8 cellular contexts compared by ENCODE assay signal in genomic region chr14:73888460-73888725, GRCh38. TPM values are rescaled to one million over a fixed set of nuclear protein-coding genes. Genes with fewer than 3 reads are reported as not detected.
A peak's percentile ranks its signal among the peaks of the same experiment; 100 is the strongest.
DNase-seq lines count a peak whose midpoint lies in the region; ATAC-seq and TF ChIP-seq lines count a peak whose summit lies in the region.

No MANE protein-coding gene starts in this region.

- CTCF ChIA-PET in activated CD4-positive, alpha-beta T cell treated with anti-CD3 and anti-CD28 coated beads for 36 hours (lab: Charles Lee) = interaction anchor here (0.6 to 1.0 kb wide), 5 partner anchors 35 to 903 kb away, joined by 3 to 4 read pairs (median 3); no protein-coding TSS in a partner anchor

- H3K27ac ChIP-seq in RWPE2 (ENCODE audit: poor library complexity, severe bottlenecking) = peak overlapping the region; percentile 83

- H3K9ac ChIP-seq in skeletal muscle satellite cell (ENCODE audit: low read depth, low read length) = peak overlapping the region; percentile 99

- H3K9me3 Mint-ChIP-seq in activated CD4-positive, alpha-beta T cell treated with anti-CD3 and anti-CD28 coated beads for 36 hours (ENCODE audit: low read depth) = no peaks in the 10 kb centered on the region

- TF ChIP-seq CTCF in RWPE2 (IDR thresholded peaks at IDR 0.05; ENCODE audit: poor library complexity, severe bottlenecking) (no peak), epithelial cell of esophagus (IDR thresholded peaks at IDR 0.05; ENCODE audit: insufficient read depth, low read depth, low read length, missing control alignments) (no peak)

- H3K4me3 Mint-ChIP-seq in activated CD4-positive, alpha-beta T cell treated with anti-CD3 and anti-CD28 coated beads for 36 hours = peak overlapping the region; percentile 80

- no peak for DNase-seq in activated CD4-positive, alpha-beta T cell treated with anti-CD3 and anti-CD28 coated beads for 36 hours
- DNase-seq in activated CD4-positive, alpha-beta T cell treated with anti-CD3 and anti-CD28 coated beads, Interleukin-2, amount 50 U/mL, for 1 hour = no peak
- DNase-seq in RWPE2 (ENCODE audit: low spot score) (no peak), epithelial cell of esophagus (ENCODE audit: low read depth) (peak; percentile 15), retina (no peak)
- DNase-seq in stimulated activated CD8-positive, alpha-beta memory T cell treated with anti-CD3 and anti-CD28 coated beads, Interleukin-4, amount 100 ng/mL, for 48 hours = no peak

- no peak for ATAC-seq in activated CD4-positive, alpha-beta T cell treated with anti-CD3 and anti-CD28 coated beads for 36 hours
- ATAC-seq in RWPE2 (ENCODE audit: low read depth) (no peak), HG02571 (IDR thresholded peaks at IDR 0.05; ENCODE audit: unreplicated experiment) (no peak)

- peaks cover 47% of the 10 kb centered on the region for H3K4me1 Mint-ChIP-seq in activated CD4-positive, alpha-beta T cell treated with anti-CD3 and anti-CD28 coated beads for 36 hours

- no peaks in the 10 kb centered on the region for H3K27me3 Mint-ChIP-seq in activated CD4-positive, alpha-beta T cell treated with anti-CD3 and anti-CD28 coated beads for 36 hours

- intact Hi-C loops in activated CD4-positive, alpha-beta T cell treated with anti-CD3 and anti-CD28 coated beads for 36 hours (cut with DNase I, micrococcal nuclease) = loop anchor here (5.0 kb wide), 5 partner anchors 146 to 961 kb away; partner anchors contain the start of genes ABCD4 (in 1 of the 2), DCAF4 (in 1 of the 2), PNMA1 (in 1 of the 2) and RIOX1 (in 1 of the 2)

- H3K27me3 ChIP-seq in RWPE2 (ENCODE audit: insufficient read depth, poor library complexity, severe bottlenecking) (no peaks in the 10 kb centered on the region), skeletal muscle satellite cell (ENCODE audit: control insufficient read depth, insufficient read depth, low read length) (no peaks in the 10 kb centered on the region)

- no peaks in the 10 kb centered on the region for H3K9me3 ChIP-seq in RWPE2 (ENCODE audit: severe bottlenecking)
- no peaks in the 10 kb centered on the region for H3K9me3 ChIP-seq in skeletal muscle satellite cell (replicated peaks; ENCODE audit: low read length)

- POLR2A ChIA-PET in activated CD4-positive, alpha-beta T cell treated with anti-CD3 and anti-CD28 coated beads for 36 hours (lab: Charles Lee) = interaction anchor here (1.2 kb wide), 1 partner anchor 37 kb away, joined by 4 read pairs; the partner anchor contains the start of gene PTGR2

- peak overlapping the region; percentile 99 for H3K27ac Mint-ChIP-seq in activated CD4-positive, alpha-beta T cell treated with anti-CD3 and anti-CD28 coated beads for 36 hours

- H3K36me3 Mint-ChIP-seq in activated CD4-positive, alpha-beta T cell treated with anti-CD3 and anti-CD28 coated beads for 36 hours (ENCODE audit: low read depth) = peaks cover 28% of the 10 kb centered on the region

- peak overlapping the region; percentile 79 for H3K4me2 ChIP-seq in skeletal muscle satellite cell (ENCODE audit: low read length)

- peak overlapping the region; percentile 55 for H3K4me3 ChIP-seq in RWPE2 (ENCODE audit: severe bottlenecking)
- H3K4me3 ChIP-seq in epithelial cell of esophagus (ENCODE audit: low read length) = peak overlapping the region; percentile 79
- peak overlapping the region; percentile 78 for H3K4me3 ChIP-seq in skeletal muscle satellite cell (ENCODE audit: low read length)

- H3K36me3 ChIP-seq in RWPE2 (ENCODE audit: low read depth) (peaks cover 40% of the 10 kb centered on the region), skeletal muscle satellite cell (ENCODE audit: insufficient read depth, low read length) (peaks cover 4% of the 10 kb centered on the region)

- H3K4me1 ChIP-seq in RWPE2 (ENCODE audit: insufficient read depth, poor library complexity, severe bottlenecking) (peaks cover 19% of the 10 kb centered on the region), skeletal muscle satellite cell (ENCODE audit: control insufficient read depth, insufficient read depth, low read length) (peaks cover 23% of the 10 kb centered on the region)

RNA-seq across cellular contexts. Expression of gene ZNF410, which starts 1.7 kb away (rescaled TPM):
- total RNA-seq in activated CD4-positive, alpha-beta T cell treated with anti-CD3 and anti-CD28 coated beads for 36 hours = 10 to 100 TPM; 58.6 to 66.2 TPM
- 48.9 and 49.4 TPM in 2 replicates for total RNA-seq in skeletal muscle satellite cell (2012; rRNA removed)

RNA-seq across cellular contexts. Expression of gene PTGR2, which starts 36.8 kb away (rescaled TPM):
- 10 to 100 TPM; 12.6 to 14.3 TPM for total RNA-seq in activated CD4-positive, alpha-beta T cell treated with anti-CD3 and anti-CD28 coated beads for 36 hours
- 5.6 and 7.2 TPM in 2 replicates for total RNA-seq in skeletal muscle satellite cell (2012; rRNA removed)
